Comparison of ENCODE assay signal across 7 cellular contexts in genomic region chr10:70976063-70976462, GRCh38.
"Had no signal": no experiment of that assay in that cellular context is flagged by ENCODE, and none has a peak within 500 bp of the region (broad histone marks: within the 10 kb centered on the region; RNA-seq: fewer than 3 reads in every experiment).

No MANE protein-coding gene starts in this region.

- ATAC-seq: HepG2 had no signal

- H3K4me1 Mint-ChIP-seq: IgD-negative memory B cell had no signal

- DNase-seq: IMR-90, KBM-7, KG1 had no signal

- H3K36me3 Mint-ChIP-seq: IgD-negative memory B cell had no signal

- H3K27ac Mint-ChIP-seq: IgD-negative memory B cell had no signal

- H3K27ac ChIP-seq: HL-60 had no signal

- FAIRE-seq: HepG2, HTR-8/SVneo had no signal
